ENCODE assay signal across 16 cellular contexts in genomic region chr2:111126581-111126980, GRCh38. TPM values are rescaled to one million over a fixed set of nuclear protein-coding genes. Genes with fewer than 3 reads are reported as not detected.
DNase-seq lines count a peak whose midpoint lies in the region; ATAC-seq and TF ChIP-seq lines count a peak whose summit lies in the region.
"Had no signal": no experiment of that assay in that cellular context is flagged by ENCODE, and none has a peak within 500 bp of the region (broad histone marks: within the 10 kb centered on the region; RNA-seq: fewer than 3 reads in every experiment).

No MANE protein-coding gene starts in this region.

- H3K9me3 ChIP-seq in breast epithelium (no peaks in the 10 kb centered on the region), OCI-LY7 (ENCODE audit: low read length) (no peaks in the 10 kb centered on the region), hepatocyte (ENCODE audit: low read depth) (no peaks in the 10 kb centered on the region), psoas muscle (no peaks in the 10 kb centered on the region)
- H3K9me3 ChIP-seq: SJSA1 had no signal

- H3K79me2 ChIP-seq in OCI-LY7 (ENCODE audit: insufficient read depth, low read depth, low read length) (peaks cover 96% of the 10 kb centered on the region), hepatocyte (peaks cover 89% of the 10 kb centered on the region)

- TF ChIP-seq POLR2A in breast epithelium (IDR thresholded peaks at IDR 0.05) = no peak

- H3K4me2 ChIP-seq in OCI-LY7 (ENCODE audit: low read length) = peak overlapping the region; percentile 25; the same call in 1 of the 2 replicates
- peak overlapping the region; percentile 73 for H3K4me2 ChIP-seq in hepatocyte

- intact Hi-C loops in MCF 10A (cut with micrococcal nuclease) = no loop called here
- intact Hi-C loops in breast epithelium (cut with DNase I; ENCODE audit: low total_unique reads) = no loop called here
- intact Hi-C loops in OCI-LY7 (cut with micrococcal nuclease; ENCODE audit: unreplicated experiment) = loop anchor here (10.0 kb wide), 4 partner anchors 328 to 578 kb away; partner anchors contain the start of gene BUB1
- intact Hi-C loops in psoas muscle (cut with DNase I) = loop anchor here in 1 of 2 donors (10.0 kb wide), 1 partner anchor 312 kb away; no protein-coding TSS in a partner anchor

- peaks cover 44% of the 10 kb centered on the region for H4K20me1 ChIP-seq in OCI-LY7 (ENCODE audit: insufficient read depth, low read length)
- peaks cover 85% of the 10 kb centered on the region for H4K20me1 ChIP-seq in hepatocyte (ENCODE audit: insufficient read depth, poor library complexity, severe bottlenecking)

- POLR2A ChIA-PET in MCF 10A (lab: Yijun Ruan, JAX) (interaction anchor here (0.6 to 2.4 kb wide), 6 partner anchors 9 to 314 kb away, joined by 3 to 6 read pairs (median 4); no protein-coding TSS in a partner anchor), OCI-LY7 (lab: Charles Lee) (no interaction called here)

- H2AFZ ChIP-seq in OCI-LY7 (ENCODE audit: low read length) (no peak overlapping the region), hepatocyte (no peak overlapping the region)

- ATAC-seq in psoas muscle = no peak

- H3K4me1 Mint-ChIP-seq in MCF 10A (ENCODE audit: insufficient read depth, unreplicated experiment) = peaks cover 18% of the 10 kb centered on the region
- peaks cover 3% of the 10 kb centered on the region for H3K4me1 Mint-ChIP-seq in endothelial cell (ENCODE audit: unreplicated experiment)

- H3K36me3 ChIP-seq in breast epithelium (no peaks in the 10 kb centered on the region), OCI-LY7 (ENCODE audit: insufficient read depth, low read length) (peaks cover 94% of the 10 kb centered on the region), hepatocyte (replicated peaks; ENCODE audit: insufficient read depth, low read depth) (no peaks in the 10 kb centered on the region), psoas muscle (ENCODE audit: insufficient read depth in 1 of 2, low read depth in 1 of 2) (peaks cover 0 to 48% of the 10 kb centered on the region in 2 donors)
- H3K36me3 ChIP-seq: SJSA1 had no signal

- WGBS in hepatocyte (ENCODE audit: low lambda C conversion rate, missing lambda C conversion rate) = 97% methylated on average over 1 of the region's 1 CpG
- 86 to 97% (median 89%) methylated on average over 1 of the region's 1 CpG for WGBS in psoas muscle, 3 donors

- H3K27ac Mint-ChIP-seq in MCF 10A (ENCODE audit: low read depth, unreplicated experiment) (peak overlapping the region; percentile 28), endothelial cell (ENCODE audit: unreplicated experiment) (no peak overlapping the region)

- peaks cover 0 to 3% of the 10 kb centered on the region in 2 donors for H3K4me1 ChIP-seq in breast epithelium
- peaks cover 49% of the 10 kb centered on the region for H3K4me1 ChIP-seq in OCI-LY7 (ENCODE audit: insufficient read depth, low read length, poor library complexity, severe bottlenecking)
- peaks cover 15% of the 10 kb centered on the region for H3K4me1 ChIP-seq in hepatocyte (ENCODE audit: insufficient read depth)
- H3K4me1 ChIP-seq in psoas muscle = peaks cover 7% of the 10 kb centered on the region

- TF ChIP-seq CTCF in MCF 10A (IDR thresholded peaks at IDR 0.05; ENCODE audit: unreplicated experiment) (no peak), breast epithelium (IDR thresholded peaks at IDR 0.05) (no peak), OCI-LY7 (conservative IDR thresholded peaks at IDR 0.05; ENCODE audit: low read length) (no peak), hepatocyte (IDR thresholded peaks at IDR 0.05; ENCODE audit: poor library complexity) (no peak), endothelial cell (IDR thresholded peaks at IDR 0.05; ENCODE audit: unreplicated experiment) (no peak), psoas muscle (IDR thresholded peaks at IDR 0.05) (no peak)

- H3K27ac ChIP-seq in breast epithelium (no peak overlapping the region), OCI-LY7 (ENCODE audit: low read depth, low read length, poor library complexity, severe bottlenecking) (no peak overlapping the region), hepatocyte (no peak overlapping the region), psoas muscle (no peak overlapping the region)
- H3K27ac ChIP-seq: SJSA1 had no signal

- CTCF ChIA-PET in MCF 10A (lab: Yijun Ruan, JAX) (no interaction called here), OCI-LY7 (lab: Charles Lee; ENCODE audit: unreplicated experiment) (no interaction called here)

- H3K36me3 Mint-ChIP-seq in MCF 10A (ENCODE audit: insufficient read depth, unreplicated experiment) (peaks cover 84% of the 10 kb centered on the region), endothelial cell (ENCODE audit: low read depth, unreplicated experiment) (peaks cover 29% of the 10 kb centered on the region)

- H3K9me3 Mint-ChIP-seq in MCF 10A (ENCODE audit: unreplicated experiment) (no peaks in the 10 kb centered on the region), endothelial cell (ENCODE audit: unreplicated experiment) (no peaks in the 10 kb centered on the region)

- DNase-seq in MCF 10A (ENCODE audit: unreplicated experiment) (no peak), breast epithelium (ENCODE audit: low spot score in 2 of 2) (no peak), OCI-LY7 (ENCODE audit: low spot score) (no peak), hepatocyte (ENCODE audit: low spot score) (no peak), endothelial cell (ENCODE audit: low spot score) (no peak), psoas muscle (no peak), NCI-H345 (lab: John Stamatoyannopoulos, UW) (no peak)
- DNase-seq: NCI-H1105, NCI-H146, NCI-H2029, NCI-H226, NCI-H524, NCI-H774, OCI-M1 had no signal

- H3K27me3 Mint-ChIP-seq in MCF 10A (ENCODE audit: insufficient read depth, unreplicated experiment) (no peaks in the 10 kb centered on the region), endothelial cell (ENCODE audit: unreplicated experiment) (peaks cover 7% of the 10 kb centered on the region)

- BruUV-seq in MCF 10A (replicated peaks; lab: Mats Ljungman, UMichigan) (no TSS peak), OCI-LY7 (replicated peaks; lab: Mats Ljungman, UMichigan) (no TSS peak)

- H3K4me3 ChIP-seq in breast epithelium = no peak overlapping the region
- H3K4me3 ChIP-seq in OCI-LY7 (ENCODE audit: low read depth, low read length, poor library complexity, severe bottlenecking) = no peak overlapping the region
- no peak overlapping the region for H3K4me3 ChIP-seq in hepatocyte
- H3K4me3 ChIP-seq in psoas muscle = no peak overlapping the region
- H3K4me3 ChIP-seq: SJSA1 had no signal

- no peak overlapping the region for H3K4me3 Mint-ChIP-seq in MCF 10A (ENCODE audit: unreplicated experiment)
- H3K4me3 Mint-ChIP-seq in endothelial cell (ENCODE audit: unreplicated experiment) = no peak overlapping the region
- H3K4me3 Mint-ChIP-seq: CD14-positive monocyte had no signal

- H3K9me2 ChIP-seq in OCI-LY7 (ENCODE audit: insufficient read depth, low read length) (no peaks in the 10 kb centered on the region), hepatocyte (replicated peaks; ENCODE audit: insufficient read depth) (no peaks in the 10 kb centered on the region)

- H3K27me3 ChIP-seq in breast epithelium = no peaks in the 10 kb centered on the region
- no peaks in the 10 kb centered on the region for H3K27me3 ChIP-seq in hepatocyte
- no peaks in the 10 kb centered on the region for H3K27me3 ChIP-seq in psoas muscle (ENCODE audit: insufficient read depth in 3 of 3, low read length in 2 of 3)
- H3K27me3 ChIP-seq: SJSA1 had no signal

RNA-seq across cellular contexts. Expression of gene BCL2L11, which starts 5.9 kb away (rescaled TPM):
- total RNA-seq in MCF 10A (2022) (5.8 and 8.4 TPM in 2 replicates), breast epithelium (10 to 100 TPM; 42.6 to 67.3 (median 46.1) TPM), OCI-LY7 (2022) (20.3 and 21.2 TPM in 2 replicates), hepatocyte (25.3 and 26.5 TPM in 2 replicates), endothelial cell (ENCODE audit: unreplicated experiment) (32.5 TPM), psoas muscle (10 to 100 TPM in 2 of 4 donors, 1 to 10 TPM in 2; 8.2 to 25.4 (median 11.7) TPM)
- total RNA-seq in OCI-LY7 (2014; rRNA removed; shearing (Covaris generic)) = 10.9 and 16.0 TPM in 2 replicates
- polyA plus RNA-seq in hepatocyte (12.3 and 13.0 TPM in 2 replicates), psoas muscle (1 to 10 TPM; 2.5 to 7.4 (median 4.6) TPM)
